9 cellular contexts compared by ENCODE assay signal in genomic region chr2:37788602-37789209, GRCh38.
"Had no signal": no experiment of that assay in that cellular context is flagged by ENCODE, and none has a peak within 500 bp of the region (broad histone marks: within the 10 kb centered on the region; RNA-seq: fewer than 3 reads in every experiment).

No MANE protein-coding gene starts in this region.

- ATAC-seq: GM23338 had no signal

- H3K27ac ChIP-seq: HL-60 had no signal

- H2AFZ ChIP-seq: GM23338 had no signal

- DNase-seq: H9, HCEC 1CT, HFFc6, IMR-90, KG1 had no signal

- H3K4me2 ChIP-seq: GM23338 had no signal

- H3K4me3 ChIP-seq: GM23338 had no signal

- FAIRE-seq: H1, H54 had no signal
